In genomic region chr3:44914936-44915335, GRCh38 we compare ENCODE assay signal across 15 cellular contexts. TPM values are rescaled to one million over a fixed set of nuclear protein-coding genes. Genes with fewer than 3 reads are reported as not detected.
DNase-seq lines count a peak whose midpoint lies in the region; ATAC-seq, FAIRE-seq and TF ChIP-seq lines count a peak whose summit lies in the region.
"Had no signal": no experiment of that assay in that cellular context is flagged by ENCODE, and none has a peak within 500 bp of the region (broad histone marks: within the 10 kb centered on the region; RNA-seq: fewer than 3 reads in every experiment).

No MANE protein-coding gene starts in this region.

- no peak overlapping the region for H3K27ac Mint-ChIP-seq in astrocyte (ENCODE audit: unreplicated experiment)
- H3K27ac Mint-ChIP-seq: activated naive CD4-positive, alpha-beta T cell treated with anti-CD3 and anti-CD28 coated beads, Interleukin-2, amount 50 U/mL, for 24 hours had no signal

- no peak overlapping the region for H3K9ac ChIP-seq in astrocyte (ENCODE audit: low read length)
- H3K9ac ChIP-seq in kidney (ENCODE audit: low read length in 2 of 2) = no peak overlapping the region

- no peaks in the 10 kb centered on the region for H3K79me2 ChIP-seq in astrocyte (ENCODE audit: insufficient read depth, low read length)

- H3K27me3 ChIP-seq in astrocyte (ENCODE audit: insufficient read depth, low read length) = no peaks in the 10 kb centered on the region
- H3K27me3 ChIP-seq: SJSA1 had no signal

- H3K4me2 ChIP-seq in astrocyte (ENCODE audit: low read length) = no peak overlapping the region

- no peak for FAIRE-seq in astrocyte (lab: Jason Lieb, UNC)
- FAIRE-seq in kidney (lab: Jason Lieb, UNC) = no peak

- no peak overlapping the region for H3K4me3 Mint-ChIP-seq in astrocyte (ENCODE audit: unreplicated experiment)
- H3K4me3 Mint-ChIP-seq: activated naive CD4-positive, alpha-beta T cell treated with anti-CD3 and anti-CD28 coated beads, Interleukin-2, amount 50 U/mL, for 24 hours; IgD-negative memory B cell had no signal

- H3K4me1 ChIP-seq in astrocyte (ENCODE audit: insufficient read depth, low read length) (no peaks in the 10 kb centered on the region), kidney (ENCODE audit: control insufficient read depth in 1 of 2, insufficient read depth in 1 of 2, low read depth in 1 of 2, low read length in 2 of 2) (no peaks in the 10 kb centered on the region)
- H3K4me1 ChIP-seq: Caco-2, SJSA1 had no signal

- no peak overlapping the region for H2AFZ ChIP-seq in astrocyte (ENCODE audit: low read depth, low read length)

- no peaks in the 10 kb centered on the region for H3K36me3 ChIP-seq in astrocyte (ENCODE audit: insufficient read depth, low read length)
- H3K36me3 ChIP-seq in kidney (ENCODE audit: control insufficient read depth in 1 of 2, insufficient read depth in 2 of 2, low read length in 2 of 2) = no peaks in the 10 kb centered on the region
- H3K36me3 ChIP-seq: SJSA1, thoracic aorta had no signal

- DNase-seq in AG08396 (ENCODE audit: low spot score) = peak; percentile 35
- DNase-seq in HFF-Myc (ENCODE audit: extremely low read depth, low read depth) = no peak
- no peak for DNase-seq in astrocyte (ENCODE audit: low read depth)
- no peak for DNase-seq in kidney
- DNase-seq in activated naive CD4-positive, alpha-beta T cell treated with anti-CD3 and anti-CD28 coated beads, Interleukin-2, amount 50 U/mL, for 16 hours = no peak
- DNase-seq in NCI-H774 (lab: John Stamatoyannopoulos, UW) = no peak
- DNase-seq in retina = no peak

- no peaks in the 10 kb centered on the region for H4K20me1 ChIP-seq in astrocyte (ENCODE audit: insufficient read depth, low read length)

- intact Hi-C loops in kidney (cut with DNase I) = no loop called here

- no peaks in the 10 kb centered on the region for H3K27me3 Mint-ChIP-seq in astrocyte (ENCODE audit: low read depth, unreplicated experiment)
- H3K27me3 Mint-ChIP-seq: IgD-negative memory B cell had no signal

- H3K27ac ChIP-seq in astrocyte (ENCODE audit: low read depth, low read length) (no peak overlapping the region), kidney (ENCODE audit: low read depth in 2 of 2, low read length in 2 of 2) (no peak overlapping the region)
- H3K27ac ChIP-seq: SJSA1, skin epidermis, thoracic aorta had no signal

- peaks cover 14% of the 10 kb centered on the region for H3K36me3 Mint-ChIP-seq in astrocyte (ENCODE audit: low read depth, unreplicated experiment)

- H3K9me3 Mint-ChIP-seq in astrocyte (ENCODE audit: unreplicated experiment) = peaks cover 26% of the 10 kb centered on the region
- H3K9me3 Mint-ChIP-seq: activated naive CD4-positive, alpha-beta T cell treated with anti-CD3 and anti-CD28 coated beads, Interleukin-2, amount 50 U/mL, for 24 hours had no signal

- ATAC-seq in GM18909 (IDR thresholded peaks at IDR 0.05; ENCODE audit: poor library complexity, unreplicated experiment) = no peak

- TF ChIP-seq CTCF in HFF-Myc (IDR thresholded peaks at IDR 0.05; ENCODE audit: low read depth, low read length, missing control alignments) (peak; percentile 23), astrocyte (IDR thresholded peaks at IDR 0.05; ENCODE audit: insufficient read depth, low read depth, low read length) (peak; percentile 17), kidney (IDR thresholded peaks at IDR 0.05; ENCODE audit: borderline replicate concordance, extremely low read depth, insufficient read depth) (peak; percentile 4)

- H3K9me3 ChIP-seq in astrocyte (ENCODE audit: insufficient read depth, low read depth, low read length) (peaks cover 12% of the 10 kb centered on the region), kidney (ENCODE audit: control insufficient read depth in 1 of 2, low read length in 2 of 2) (no peaks in the 10 kb centered on the region)
- H3K9me3 ChIP-seq: Caco-2, SJSA1, thoracic aorta had no signal

- H3K4me3 ChIP-seq in HFF-Myc (replicated peaks; ENCODE audit: low read depth, low read length) (no peak overlapping the region), astrocyte (ENCODE audit: insufficient read depth, low read depth, low read length) (no peak overlapping the region), kidney (ENCODE audit: low read length in 2 of 2) (no peak overlapping the region)
- H3K4me3 ChIP-seq: SJSA1, skin epidermis, thoracic aorta had no signal

- H3K4me1 Mint-ChIP-seq in astrocyte (ENCODE audit: low read depth, unreplicated experiment) = no peaks in the 10 kb centered on the region
- H3K4me1 Mint-ChIP-seq: activated naive CD4-positive, alpha-beta T cell treated with anti-CD3 and anti-CD28 coated beads, Interleukin-2, amount 50 U/mL, for 24 hours had no signal

RNA-seq across cellular contexts. Expression of gene TGM4, which starts 40.5 kb away (rescaled TPM):
- total RNA-seq in astrocyte = 0.18 TPM in 1 of 2 replicates, not detected in the other
- total RNA-seq in kidney = not detected
- polyA plus RNA-seq in kidney (ENCODE audit: insufficient read depth, low read depth, low replicate concordance) = not detected
- total RNA-seq: Caco-2, glomerular endothelial cell, thoracic aorta had no signal

RNA-seq across cellular contexts. Expression of gene TMEM42, which starts 53.2 kb away (rescaled TPM):
- total RNA-seq in astrocyte (6.9 and 7.9 TPM in 2 replicates), kidney (17.7 TPM)
- polyA plus RNA-seq in kidney (ENCODE audit: insufficient read depth, low read depth, low replicate concordance) = 33.6 TPM
